Comparison of ENCODE assay signal across 8 cellular contexts in the genomic region with DNA sequence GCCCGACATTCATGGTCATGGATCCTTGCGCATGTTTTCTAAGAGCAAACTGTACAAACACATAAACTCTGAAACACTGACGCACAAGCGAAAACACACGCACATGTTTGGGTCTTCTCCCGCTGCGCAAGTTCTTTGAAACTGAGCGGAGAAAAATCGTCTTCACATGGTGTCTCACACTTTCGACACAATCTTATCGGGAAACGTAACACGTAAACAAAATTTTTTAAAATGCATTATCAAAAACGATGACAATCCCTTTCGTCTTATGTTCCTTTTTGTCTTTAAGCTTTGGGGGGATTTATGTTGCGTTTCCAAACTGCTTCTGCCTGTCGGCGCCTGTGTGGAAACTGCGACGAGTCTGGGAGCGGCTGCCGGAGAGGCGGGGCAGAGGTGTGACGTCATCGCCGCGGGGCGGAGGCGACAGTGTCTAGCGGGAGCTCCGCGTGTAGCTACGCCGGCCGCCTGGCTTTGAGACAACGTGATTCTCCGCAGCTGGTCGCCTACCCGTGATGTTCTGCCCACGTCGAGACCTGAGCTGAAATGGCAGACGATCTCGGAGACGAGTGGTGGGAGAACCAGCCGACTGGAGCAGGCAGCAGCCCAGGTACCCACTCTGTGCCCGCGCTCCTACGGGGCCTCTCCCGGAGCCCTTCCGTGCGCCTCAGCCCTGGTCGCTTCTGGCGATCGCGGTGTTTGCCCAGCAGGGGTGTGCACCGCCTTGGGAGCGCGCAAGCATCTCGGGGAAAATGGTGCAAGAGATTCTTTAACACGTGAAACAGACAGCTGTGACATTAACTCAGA. TPM values are rescaled to one million over a fixed set of nuclear protein-coding genes. Genes with fewer than 3 reads are reported as not detected.
DNase-seq lines count a peak whose midpoint lies in the region; ATAC-seq and TF ChIP-seq lines count a peak whose summit lies in the region.

A gene (plus strand): TSS at position 426 of the 804 bp plus-strand sequence.

- H3K4me3 ChIP-seq in SK-N-SH (ENCODE audit: low read depth in 2 of 2, low read length in 1 of 2) (peak within 1 kb of the TSS; percentile 76 to 91), suprapubic skin (peak within 1 kb of the TSS; percentile 75)

- peak in 1 of 2 donors; percentile 77 for TF ChIP-seq POLR2A in suprapubic skin (IDR thresholded peaks at IDR 0.05)

- H3K36me3 ChIP-seq in SK-N-SH (replicated peaks in 1 of 2; ENCODE audit: control insufficient read depth in 1 of 2, insufficient read depth in 2 of 2, low read length in 1 of 2) (no peaks in the 10 kb centered on the region), suprapubic skin (no peaks in the 10 kb centered on the region)

- H3K27ac ChIP-seq in SK-N-SH (ENCODE audit: low read depth in 2 of 2, low read length in 1 of 2) (peak within 1 kb of the TSS; percentile 79 to 96), suprapubic skin (peak within 1 kb of the TSS; percentile 85)

- peak within 1 kb of the TSS; percentile 86 for H3K4me2 ChIP-seq in SK-N-SH

- CTCF ChIA-PET in GM10248 (lab: Yijun Ruan, JAX), result interaction anchor here (0.9 to 7.9 kb wide), 8 partner anchors 9 to 436 kb away, joined by 3 to 76 read pairs (median 4); no protein-coding TSS in a partner anchor
- CTCF ChIA-PET in SK-N-SH (lab: Yijun Ruan, JAX), result interaction anchor here (0.6 to 1.8 kb wide), 7 partner anchors 9 to 443 kb away, joined by 3 to 16 read pairs (median 3); a partner anchor contains a TSS

- POLR2A ChIA-PET in GM10248 (lab: Yijun Ruan, JAX) (interaction anchor here (0.6 kb wide), 3 partner anchors 14 to 916 kb away, joined by 3 to 7 read pairs (median 5); a partner anchor contains a TSS), SK-N-SH (lab: Yijun Ruan, JAX) (no interaction called here)

- H3K9me3 ChIP-seq in SK-N-SH (no peaks in the 10 kb centered on the region), suprapubic skin (no peaks in the 10 kb centered on the region)

- no peaks in the 10 kb centered on the region for H4K20me1 ChIP-seq in SK-N-SH (ENCODE audit: insufficient read depth)

- H3F3A ChIP-seq in SK-N-SH (replicated peaks; ENCODE audit: insufficient read depth), result peaks cover 3% of the 10 kb centered on the region

- H3K4me1 ChIP-seq in SK-N-SH (ENCODE audit: control insufficient read depth in 1 of 2, insufficient read depth in 2 of 2, low read depth in 1 of 2, low read length in 1 of 2) (peaks cover 7 to 11% of the 10 kb centered on the region in 2 experiments; a peak in 3 of 4 replicates), suprapubic skin (peaks cover 19% of the 10 kb centered on the region)

- TF ChIP-seq CTCF in GM10248 (IDR thresholded peaks at IDR 0.05; ENCODE audit: control extremely low read depth, extremely low read depth, low read depth, missing control alignments), result no peak
- peak; percentile 32; the same call in 1 of the 2 replicates for TF ChIP-seq CTCF in SK-N-SH (IDR thresholded peaks at IDR 0.05)
- TF ChIP-seq CTCF in suprapubic skin (IDR thresholded peaks at IDR 0.05), result peak in 1 of 2 donors; percentile 14

- TF ChIP-seq EP300 in SK-N-SH (IDR thresholded peaks at IDR 0.05; ENCODE audit: borderline replicate concordance in 1 of 2, low read depth in 1 of 2, low read length in 1 of 2) (peak in 1 of 2 experiments; percentile 97; a peak in 3 of 4 replicates), suprapubic skin (IDR thresholded peaks at IDR 0.05) (no peak)

- peaks cover 32% of the 10 kb centered on the region for H3K79me2 ChIP-seq in SK-N-SH (ENCODE audit: insufficient read depth)

- DNase-seq in GM10248 (ENCODE audit: extremely low spot score) (peak; percentile 92), NCI-H1048 (lab: John Stamatoyannopoulos, UW) (peak; percentile 29), SK-N-SH (peak; percentile 89), germinal center (ENCODE audit: low spot score) (peak; percentile 89), nucleus accumbens (lab: John Stamatoyannopoulos, UW) (peak in 55 of 56 donors; percentile 56 to 95 (median 85)), suprapubic skin (ENCODE audit: low spot score in 2 of 2) (peak; percentile 97 to 98)
- DNase-seq in activated naive CD4-positive, alpha-beta T cell treated with anti-CD3 and anti-CD28 coated beads, Interleukin-2, amount 50 U/mL, for 16 hours, result peak; percentile 98

- no peaks in the 10 kb centered on the region for H3K9me2 ChIP-seq in SK-N-SH

- H3K9ac ChIP-seq in SK-N-SH, result peak within 1 kb of the TSS; percentile 84

- under 1% methylated on average over 45 of the region's 60 CpGs for WGBS in SK-N-SH (ENCODE audit: low lambda C conversion rate)
- under 1% methylated on average over 60 of the region's 60 CpGs for WGBS in suprapubic skin

- TF ChIP-seq RAD21 in SK-N-SH (IDR thresholded peaks at IDR 0.05; ENCODE audit: low read length), result no peak

- peak; percentile 95 for ATAC-seq in HG02571 (IDR thresholded peaks at IDR 0.05; ENCODE audit: unreplicated experiment)

- H2AFZ ChIP-seq in SK-N-SH (ENCODE audit: low read depth), result peak within 1 kb of the TSS; percentile 87

- H3K27me3 ChIP-seq in SK-N-SH (ENCODE audit: insufficient read depth) (no peaks in the 10 kb centered on the region), suprapubic skin (no peaks in the 10 kb centered on the region)

TF ChIP-seq in SK-N-SH, 30 proteins besides CTCF, POLR2A, EP300 and RAD21:
- TF ChIP-seq TEAD4 (IDR thresholded peaks at IDR 0.05; ENCODE audit: borderline replicate concordance, insufficient read depth) (no peak), RCOR1 (IDR thresholded peaks at IDR 0.05; ENCODE audit: low read length) (peak; percentile 23; the same call in 1 of the 2 replicates), NFIC (IDR thresholded peaks at IDR 0.05; ENCODE audit: borderline replicate concordance) (no peak), JUND (IDR thresholded peaks at IDR 0.05) (no peak), POLR2AphosphoS5 (IDR thresholded peaks at IDR 0.05; ENCODE audit: low read depth, low read length) (peak; percentile 59), NRF1 (IDR thresholded peaks at IDR 0.05; ENCODE audit: low read depth, low read length) (peak; percentile 21; the same call in 1 of the 2 replicates), TAF1 (IDR thresholded peaks at IDR 0.05; ENCODE audit: borderline replicate concordance, low read depth, low read length) (peak; percentile 53; the same call in 1 of the 2 replicates), TCF12 (IDR thresholded peaks at IDR 0.05) (peak; percentile 14; the same call in 1 of the 2 replicates), GATA2 (CRISPR knock-in tag; IDR thresholded peaks at IDR 0.05) (peak; percentile 61), SIN3A (IDR thresholded peaks at IDR 0.05; ENCODE audit: borderline replicate concordance, low read depth, low read length) (peak; percentile 97), MXI1 (IDR thresholded peaks at IDR 0.05; ENCODE audit: low read depth, low read length) (peak; percentile 100)
- TF ChIP-seq, protein P1, sequence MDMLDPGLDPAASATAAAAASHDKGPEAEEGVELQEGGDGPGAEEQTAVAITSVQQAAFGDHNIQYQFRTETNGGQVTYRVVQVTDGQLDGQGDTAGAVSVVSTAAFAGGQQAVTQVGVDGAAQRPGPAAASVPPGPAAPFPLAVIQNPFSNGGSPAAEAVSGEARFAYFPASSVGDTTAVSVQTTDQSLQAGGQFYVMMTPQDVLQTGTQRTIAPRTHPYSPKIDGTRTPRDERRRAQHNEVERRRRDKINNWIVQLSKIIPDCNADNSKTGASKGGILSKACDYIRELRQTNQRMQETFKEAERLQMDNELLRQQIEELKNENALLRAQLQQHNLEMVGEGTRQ (IDR thresholded peaks at IDR 0.05; ENCODE audit: borderline replicate concordance, low read depth, low read length), result no peak
- TF ChIP-seq, protein P2, sequence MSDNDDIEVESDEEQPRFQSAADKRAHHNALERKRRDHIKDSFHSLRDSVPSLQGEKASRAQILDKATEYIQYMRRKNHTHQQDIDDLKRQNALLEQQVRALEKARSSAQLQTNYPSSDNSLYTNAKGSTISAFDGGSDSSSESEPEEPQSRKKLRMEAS (IDR thresholded peaks at IDR 0.05; ENCODE audit: low read depth), result peak; percentile 96

RNA-seq across cellular contexts. Expression of the gene that starts here (rescaled TPM):
- polyA plus RNA-seq in SK-N-SH (2012; rRNA removed), result 9.1 and 9.2 TPM in 2 replicates
- polyA plus RNA-seq in SK-N-SH (2012; cell fraction: cytosol; rRNA removed), result 14.6 and 20.5 TPM in 2 replicates
- 1.9 and 5.4 TPM in 2 replicates for polyA plus RNA-seq in SK-N-SH (2012; cell fraction: nucleus; rRNA removed)
- total RNA-seq in suprapubic skin, result 10 to 100 TPM; 13.2 to 17.1 (median 13.5) TPM

Comparison
In these comparisons a context has a peak if more than half of its experiments do, and no peak if none do; other contexts are left out.
1. Peak in every context shown above with its lines: DNase-seq, ATAC-seq, H3K4me3 ChIP-seq and H3K27ac ChIP-seq.
2. DNase-seq: peak in every context shown above with its lines; median percentile 98 in activated naive CD4-positive, alpha-beta T cell treated with anti-CD3 and anti-CD28 coated beads, Interleukin-2, amount 50 U/mL, for 16 hours; 98 in suprapubic skin; 92 in GM10248; 89 in SK-N-SH; 89 in germinal center; 85 in nucleus accumbens; 29 in NCI-H1048.